Comparison of ENCODE assay signal across 10 cellular contexts in genomic region chr1:206672844-206673758, GRCh38. TPM values are rescaled to one million over a fixed set of nuclear protein-coding genes. Genes with fewer than 3 reads are reported as not detected.
DNase-seq lines count a peak whose midpoint lies in the region; ATAC-seq, FAIRE-seq and TF ChIP-seq lines count a peak whose summit lies in the region.
"Had no signal": no experiment of that assay in that cellular context is flagged by ENCODE, and none has a peak within 500 bp of the region (broad histone marks: within the 10 kb centered on the region; RNA-seq: fewer than 3 reads in every experiment).

No MANE protein-coding gene starts in this region.

- no peak for TF ChIP-seq POLR2A in GM12892 (IDR thresholded peaks at IDR 0.05; ENCODE audit: low read depth, low read length)

- intact Hi-C loops in activated CD4-positive, alpha-beta memory T cell treated with anti-CD3 and anti-CD28 coated beads for 36 hours (cut with micrococcal nuclease): no loop called here

- no peak overlapping the region for H3K27ac Mint-ChIP-seq in activated CD8-positive, alpha-beta memory T cell treated with anti-CD3 and anti-CD28 coated beads, Interleukin-2, amount 10 ng/mL, durations not matched to agents 7 days and 5 days
- H3K27ac Mint-ChIP-seq in activated CD4-positive, alpha-beta memory T cell treated with anti-CD3 and anti-CD28 coated beads for 36 hours: no peak overlapping the region
- H3K27ac Mint-ChIP-seq: HFFc6 had no signal

- no peaks in the 10 kb centered on the region for H3K9me3 ChIP-seq in muscle layer of colon (ENCODE audit: low read length)

- no peak for FAIRE-seq in GM12892 (lab: Jason Lieb, UNC)

- H3K27ac ChIP-seq in muscle layer of colon (ENCODE audit: low read depth, low read length): peak overlapping the region; percentile 4

- no peaks in the 10 kb centered on the region for H3K27me3 ChIP-seq in muscle layer of colon (ENCODE audit: control insufficient read depth in 1 of 2, insufficient read depth in 2 of 2, low read length in 2 of 2)

- peaks cover 38% of the 10 kb centered on the region for H3K4me1 ChIP-seq in muscle layer of colon (ENCODE audit: insufficient read depth, low read length)

- CTCF ChIA-PET in activated CD8-positive, alpha-beta memory T cell treated with anti-CD3 and anti-CD28 coated beads, Interleukin-2, amount 10 ng/mL, durations not matched to agents 7 days and 5 days (lab: Charles Lee): interaction anchor here (1.1 to 11.9 kb wide), 7 partner anchors 12 to 239 kb away, joined by 3 to 134 read pairs (median 5); partner anchors contain the start of genes DYRK3 and EIF2D
- CTCF ChIA-PET in activated CD4-positive, alpha-beta memory T cell treated with anti-CD3 and anti-CD28 coated beads for 36 hours (lab: Charles Lee): interaction anchor here (0.6 to 2.9 kb wide), 6 partner anchors 10 to 203 kb away, joined by 3 to 39 read pairs (median 6); partner anchors contain the start of genes DYRK3 and IKBKE

- DNase-seq in CMK (ENCODE audit: low read depth): peak; percentile 84
- peak; percentile 29 to 87 (median 65) for DNase-seq in NCI-H1417 (lab: John Stamatoyannopoulos, UW)
- DNase-seq in ecto neural progenitor cell (ENCODE audit: low spot score): peak; percentile 42
- no peak for DNase-seq in activated CD8-positive, alpha-beta memory T cell treated with anti-CD3 and anti-CD28 coated beads, Interleukin-2, amount 10 ng/mL, durations not matched to agents 7 days and 5 days
- no peak for DNase-seq in activated CD4-positive, alpha-beta memory T cell treated with anti-CD3 and anti-CD28 coated beads for 36 hours
- DNase-seq in GM12892 (ENCODE audit: insufficient read length): no peak
- DNase-seq: HFFc6, NCI-H524 had no signal

- no peak overlapping the region for H3K4me3 ChIP-seq in muscle layer of colon (ENCODE audit: low read depth in 1 of 2, low read length in 2 of 2)

- no peak overlapping the region for H3K9ac ChIP-seq in muscle layer of colon (ENCODE audit: low read length)

- no peaks in the 10 kb centered on the region for H3K36me3 Mint-ChIP-seq in activated CD8-positive, alpha-beta memory T cell treated with anti-CD3 and anti-CD28 coated beads, Interleukin-2, amount 10 ng/mL, durations not matched to agents 7 days and 5 days
- no peaks in the 10 kb centered on the region for H3K36me3 Mint-ChIP-seq in activated CD4-positive, alpha-beta memory T cell treated with anti-CD3 and anti-CD28 coated beads for 36 hours

- no peak overlapping the region for H3K4me3 Mint-ChIP-seq in activated CD8-positive, alpha-beta memory T cell treated with anti-CD3 and anti-CD28 coated beads, Interleukin-2, amount 10 ng/mL, durations not matched to agents 7 days and 5 days
- no peak overlapping the region for H3K4me3 Mint-ChIP-seq in activated CD4-positive, alpha-beta memory T cell treated with anti-CD3 and anti-CD28 coated beads for 36 hours
- H3K4me3 Mint-ChIP-seq: HFFc6 had no signal

- H3K9me3 Mint-ChIP-seq in activated CD8-positive, alpha-beta memory T cell treated with anti-CD3 and anti-CD28 coated beads, Interleukin-2, amount 10 ng/mL, durations not matched to agents 7 days and 5 days (ENCODE audit: low read depth): no peaks in the 10 kb centered on the region
- no peaks in the 10 kb centered on the region for H3K9me3 Mint-ChIP-seq in activated CD4-positive, alpha-beta memory T cell treated with anti-CD3 and anti-CD28 coated beads for 36 hours
- H3K9me3 Mint-ChIP-seq: HFFc6 had no signal

- peaks cover 7% of the 10 kb centered on the region for H3K4me1 Mint-ChIP-seq in activated CD8-positive, alpha-beta memory T cell treated with anti-CD3 and anti-CD28 coated beads, Interleukin-2, amount 10 ng/mL, durations not matched to agents 7 days and 5 days
- H3K4me1 Mint-ChIP-seq in activated CD4-positive, alpha-beta memory T cell treated with anti-CD3 and anti-CD28 coated beads for 36 hours (ENCODE audit: low read depth): peaks cover 5% of the 10 kb centered on the region

- H3K27me3 Mint-ChIP-seq in activated CD8-positive, alpha-beta memory T cell treated with anti-CD3 and anti-CD28 coated beads, Interleukin-2, amount 10 ng/mL, durations not matched to agents 7 days and 5 days: peaks cover 7% of the 10 kb centered on the region
- H3K27me3 Mint-ChIP-seq in activated CD4-positive, alpha-beta memory T cell treated with anti-CD3 and anti-CD28 coated beads for 36 hours: no peaks in the 10 kb centered on the region

- POLR2A ChIA-PET in activated CD4-positive, alpha-beta memory T cell treated with anti-CD3 and anti-CD28 coated beads for 36 hours (lab: Charles Lee): interaction anchor here (1.0 to 1.1 kb wide), 3 partner anchors 10 to 30 kb away, joined by 3 to 4 read pairs (median 3); no protein-coding TSS in a partner anchor

- no peak for ATAC-seq in GM19455 (IDR thresholded peaks at IDR 0.05; ENCODE audit: unreplicated experiment)
- ATAC-seq in activated CD8-positive, alpha-beta memory T cell treated with anti-CD3 and anti-CD28 coated beads, Interleukin-2, amount 10 ng/mL, durations not matched to agents 7 days and 5 days: no peak

- H3K36me3 ChIP-seq in muscle layer of colon (ENCODE audit: insufficient read depth, low read length): no peaks in the 10 kb centered on the region

RNA-seq across cellular contexts. Expression of gene MAPKAPK2, which starts 11.6 kb away (rescaled TPM):
- 10 to 100 TPM; 85.7 to 93.8 TPM for total RNA-seq in activated CD8-positive, alpha-beta memory T cell treated with anti-CD3 and anti-CD28 coated beads, Interleukin-2, amount 10 ng/mL, durations not matched to agents 7 days and 5 days
- 10 to 100 TPM; 96.9 to 97.4 TPM for total RNA-seq in activated CD4-positive, alpha-beta memory T cell treated with anti-CD3 and anti-CD28 coated beads for 36 hours
- polyA plus RNA-seq in GM12892 (2012; ENCODE audit: missing spikeins): 37.5 TPM

RNA-seq across cellular contexts. Expression of gene DYRK3, which starts 37.8 kb away (rescaled TPM):
- 10 to 100 TPM in 1 of 2 experiments, 1 to 10 TPM in 1; 9.5 to 12.7 TPM for total RNA-seq in activated CD8-positive, alpha-beta memory T cell treated with anti-CD3 and anti-CD28 coated beads, Interleukin-2, amount 10 ng/mL, durations not matched to agents 7 days and 5 days
- total RNA-seq in activated CD4-positive, alpha-beta memory T cell treated with anti-CD3 and anti-CD28 coated beads for 36 hours: 10 to 100 TPM; 10.1 to 11.4 TPM
- 6.0 TPM for polyA plus RNA-seq in GM12892 (2012; ENCODE audit: missing spikeins)

Comparison
In these comparisons a context has a peak if more than half of its experiments do, and no peak if none do; other contexts are left out.
1. DNase-seq: peak in CMK (single experiment), NCI-H1417 (3 of 3) and ecto neural progenitor cell (single experiment); none in activated CD8-positive, alpha-beta memory T cell treated with anti-CD3 and anti-CD28 coated beads, Interleukin-2, amount 10 ng/mL, durations not matched to agents 7 days and 5 days (single experiment), activated CD4-positive, alpha-beta memory T cell treated with anti-CD3 and anti-CD28 coated beads for 36 hours (single experiment) and GM12892 (single experiment).